Comparison of ENCODE assay signal across 1 cellular context in the genomic region with DNA sequence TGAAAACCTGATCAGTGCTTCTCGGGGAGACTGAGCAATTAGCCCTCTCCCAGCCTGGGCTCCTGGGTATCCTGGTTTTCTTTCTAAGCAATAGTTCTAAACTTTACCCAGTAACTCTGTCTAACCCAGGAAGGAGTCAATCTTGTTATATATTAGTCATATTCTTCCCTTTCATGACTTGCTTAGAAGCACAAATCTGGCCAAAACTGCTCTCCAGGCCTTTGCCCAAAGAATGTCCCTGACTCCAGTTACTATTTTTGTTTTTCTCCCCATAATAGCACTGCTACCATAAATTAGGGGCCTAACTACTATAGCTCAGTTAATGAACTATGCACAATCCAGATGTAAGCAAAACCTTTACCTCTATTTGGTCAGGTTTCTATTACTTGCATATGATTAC.
TF ChIP-seq lines count a peak whose summit lies in the region.

No MANE protein-coding gene starts in this region.

TF ChIP-seq in SK-N-SH, 30 proteins besides CTCF, POLR2A, EP300 and RAD21 (continued from another document):
- TF ChIP-seq, protein P1, sequence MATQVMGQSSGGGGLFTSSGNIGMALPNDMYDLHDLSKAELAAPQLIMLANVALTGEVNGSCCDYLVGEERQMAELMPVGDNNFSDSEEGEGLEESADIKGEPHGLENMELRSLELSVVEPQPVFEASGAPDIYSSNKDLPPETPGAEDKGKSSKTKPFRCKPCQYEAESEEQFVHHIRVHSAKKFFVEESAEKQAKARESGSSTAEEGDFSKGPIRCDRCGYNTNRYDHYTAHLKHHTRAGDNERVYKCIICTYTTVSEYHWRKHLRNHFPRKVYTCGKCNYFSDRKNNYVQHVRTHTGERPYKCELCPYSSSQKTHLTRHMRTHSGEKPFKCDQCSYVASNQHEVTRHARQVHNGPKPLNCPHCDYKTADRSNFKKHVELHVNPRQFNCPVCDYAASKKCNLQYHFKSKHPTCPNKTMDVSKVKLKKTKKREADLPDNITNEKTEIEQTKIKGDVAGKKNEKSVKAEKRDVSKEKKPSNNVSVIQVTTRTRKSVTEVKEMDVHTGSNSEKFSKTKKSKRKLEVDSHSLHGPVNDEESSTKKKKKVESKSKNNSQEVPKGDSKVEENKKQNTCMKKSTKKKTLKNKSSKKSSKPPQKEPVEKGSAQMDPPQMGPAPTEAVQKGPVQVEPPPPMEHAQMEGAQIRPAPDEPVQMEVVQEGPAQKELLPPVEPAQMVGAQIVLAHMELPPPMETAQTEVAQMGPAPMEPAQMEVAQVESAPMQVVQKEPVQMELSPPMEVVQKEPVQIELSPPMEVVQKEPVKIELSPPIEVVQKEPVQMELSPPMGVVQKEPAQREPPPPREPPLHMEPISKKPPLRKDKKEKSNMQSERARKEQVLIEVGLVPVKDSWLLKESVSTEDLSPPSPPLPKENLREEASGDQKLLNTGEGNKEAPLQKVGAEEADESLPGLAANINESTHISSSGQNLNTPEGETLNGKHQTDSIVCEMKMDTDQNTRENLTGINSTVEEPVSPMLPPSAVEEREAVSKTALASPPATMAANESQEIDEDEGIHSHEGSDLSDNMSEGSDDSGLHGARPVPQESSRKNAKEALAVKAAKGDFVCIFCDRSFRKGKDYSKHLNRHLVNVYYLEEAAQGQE (IDR thresholded peaks at IDR 0.05; ENCODE audit: low read depth, low read length) = no peak
